27 cellular contexts compared by ENCODE assay signal in genomic region chr20:49511788-49512525, GRCh38. TPM values are rescaled to one million over a fixed set of nuclear protein-coding genes. Genes with fewer than 3 reads are reported as not detected.
"Had no signal": no experiment of that assay in that cellular context is flagged by ENCODE, and none has a peak within 500 bp of the region (broad histone marks: within the 10 kb centered on the region; RNA-seq: fewer than 3 reads in every experiment).

No MANE protein-coding gene starts in this region.

- H3K9me3 Mint-ChIP-seq: central memory CD8-positive, alpha-beta T cell; memory B cell; natural killer cell; stimulated activated memory B cell treated with anti-CD40 and anti-IgM and Interleukin-4, amounts not matched to agents 10 μg/mL and 1 μg/mL and 100 μg/mL, for 72 hours had no signal

- H3K36me3 Mint-ChIP-seq: memory B cell; natural killer cell; stimulated activated memory B cell treated with anti-CD40 and anti-IgM and Interleukin-4, amounts not matched to agents 10 μg/mL and 1 μg/mL and 100 μg/mL, for 72 hours had no signal

- H3K4me3 Mint-ChIP-seq: central memory CD8-positive, alpha-beta T cell; memory B cell; natural killer cell; stimulated activated memory B cell treated with anti-CD40 and anti-IgM and Interleukin-4, amounts not matched to agents 10 μg/mL and 1 μg/mL and 100 μg/mL, for 72 hours had no signal

- H3K4me1 Mint-ChIP-seq: natural killer cell had no signal

- H3K27me3 ChIP-seq: colonic mucosa, hepatocyte, right atrium auricular region, testis had no signal

- DNase-seq: colonic mucosa; dermis blood vessel endothelial cell; effector memory CD4-positive, alpha-beta T cell; heart left ventricle; kidney; natural killer cell; spleen; stimulated activated CD4-positive, alpha-beta T cell treated with anti-CD3 and anti-CD28 coated beads, Interleukin-4, amount 100 ng/mL, for 4 hours; stimulated activated naive CD8-positive, alpha-beta T cell treated with anti-CD3 and anti-CD28 coated beads, Interleukin-15, Interleukin-2, amounts not matched to agents 100 U/mL and 50 U/mL, for 24 hours; substantia nigra; testis; trophoblast cell had no signal

- H3K27me3 Mint-ChIP-seq: progenitor cell of endocrine pancreas had no signal

- H3K36me3 ChIP-seq: colonic mucosa, neutrophil, spleen had no signal

- ATAC-seq: heart left ventricle; left lobe of liver; natural killer cell; stimulated activated memory B cell treated with anti-CD40 and anti-IgM and Interleukin-4, amounts not matched to agents 10 μg/mL and 1 μg/mL and 100 μg/mL, for 72 hours; stimulated activated naive CD8-positive, alpha-beta T cell treated with anti-CD3 and anti-CD28 coated beads, Interleukin-15, Interleukin-2, amounts not matched to agents 100 U/mL and 50 U/mL, for 24 hours had no signal

- H3K27ac ChIP-seq: colonic mucosa, neutrophil, parathyroid adenoma, skin epidermis, spleen had no signal

- H3K27ac Mint-ChIP-seq: memory B cell; natural killer cell; progenitor cell of endocrine pancreas; stimulated activated memory B cell treated with anti-CD40 and anti-IgM and Interleukin-4, amounts not matched to agents 10 μg/mL and 1 μg/mL and 100 μg/mL, for 72 hours had no signal

- H3K4me3 ChIP-seq: colonic mucosa, heart left ventricle, hepatocyte, lung, right atrium auricular region, skin epidermis, spleen, testis had no signal

- H3K4me1 ChIP-seq: colonic mucosa, parathyroid adenoma, spleen had no signal

- H3K9me3 ChIP-seq: colonic mucosa, heart left ventricle, neutrophil, right atrium auricular region, spleen, testis had no signal

RNA-seq across cellular contexts. Expression of gene KCNB1, which starts 29.5 kb away (rescaled TPM):
- total RNA-seq: dermis blood vessel endothelial cell, endothelial cell of umbilical vein, epithelial cell of proximal tubule, fibroblast of villous mesenchyme, glomerular endothelial cell had no signal

RNA-seq across cellular contexts. Expression of gene PTGIS, which starts 56.0 kb away (rescaled TPM):
- total RNA-seq: epithelial cell of proximal tubule, natural killer cell had no signal
